11 cellular contexts compared by ENCODE assay signal in the genomic region with DNA sequence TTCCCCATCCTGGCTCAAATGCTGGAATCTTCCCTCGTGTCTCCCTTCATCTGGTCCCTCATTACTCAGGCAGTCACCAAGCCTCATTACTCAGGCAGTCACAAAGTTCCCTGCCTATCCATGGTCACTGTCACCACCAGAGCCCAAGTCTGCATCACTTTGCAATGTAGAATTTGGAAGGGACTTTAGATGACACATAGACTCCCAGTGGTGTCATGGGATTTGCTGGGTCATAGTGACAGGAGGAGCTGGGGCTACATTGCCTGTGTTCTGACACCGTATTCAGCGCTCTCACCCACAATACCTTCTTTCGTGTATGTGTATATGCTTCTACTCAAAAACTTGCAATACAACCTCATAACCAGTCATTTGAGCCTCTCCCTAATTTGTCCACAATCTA. TPM values are rescaled to one million over a fixed set of nuclear protein-coding genes. Genes with fewer than 3 reads are reported as not detected.
DNase-seq lines count a peak whose midpoint lies in the region; ATAC-seq, FAIRE-seq and TF ChIP-seq lines count a peak whose summit lies in the region.
"Had no signal": no experiment of that assay in that cellular context is flagged by ENCODE, and none has a peak within 500 bp of the region (broad histone marks: within the 10 kb centered on the region; RNA-seq: fewer than 3 reads in every experiment).

No MANE protein-coding gene starts in this region.

- CTCF ChIA-PET in K562 (lab: Yijun Ruan, JAX; ENCODE audit: low intra/inter-chr PET ratio), result no interaction called here
- CTCF ChIA-PET in SK-N-SH (lab: Yijun Ruan, JAX), result interaction anchor here (0.9 to 14.6 kb wide), 6 partner anchors 9 to 115 kb away, joined by 3 to 227 read pairs (median 16); a partner anchor contains a TSS

- DNase-seq in MM.1S, result no peak
- DNase-seq in K562 (ENCODE audit: extremely low read depth in 1 of 4, low spot score in 3 of 4), result peak in 2 of 4 experiments; percentile 60 to 64
- no peak for DNase-seq in sigmoid colon
- DNase-seq in KG1 (lab: John Stamatoyannopoulos, UW), result no peak
- no peak for DNase-seq in SK-N-SH
- DNase-seq: Caco-2, MG63, NCI-H2171 treated with DMSO at 0.1 percent for 48 hours, PC-3, T-helper 9 cell had no signal

- H3F3A ChIP-seq in MM.1S (ENCODE audit: insufficient read depth, low read length) (peaks cover 25% of the 10 kb centered on the region), SK-N-SH (replicated peaks; ENCODE audit: insufficient read depth) (peaks cover 17% of the 10 kb centered on the region)

- TF ChIP-seq CTCF in MM.1S (IDR thresholded peaks at IDR 0.05; ENCODE audit: low read length), result no peak
- TF ChIP-seq CTCF in K562 (IDR thresholded peaks at IDR 0.05 in 2 of 3, conservative IDR thresholded peaks at IDR 0.05 in 1 of 3; ENCODE audit: insufficient read depth in 2 of 3, low read depth in 1 of 3, low read length in 3 of 3), result no peak
- no peak for TF ChIP-seq CTCF in sigmoid colon (IDR thresholded peaks at IDR 0.05)
- TF ChIP-seq CTCF in SK-N-SH (IDR thresholded peaks at IDR 0.05), result no peak

- WGBS in K562 (ENCODE audit: insufficient coverage, low coverage, missing lambda C conversion rate), result 50% methylated on average over 3 of the region's 4 CpGs
- 66 to 87% methylated on average over 4 of the region's 4 CpGs for WGBS in sigmoid colon, 2 donors
- 95% methylated on average over 4 of the region's 4 CpGs for WGBS in SK-N-SH (ENCODE audit: low lambda C conversion rate)

- in situ Hi-C loops in K562 (cut with MboI), result no loop called here

- no peaks in the 10 kb centered on the region for H3K36me3 ChIP-seq in MM.1S (replicated peaks; ENCODE audit: insufficient read depth, low read length)
- no peaks in the 10 kb centered on the region for H3K36me3 ChIP-seq in K562 (ENCODE audit: control insufficient read depth, insufficient read depth, low read length)
- H3K36me3 ChIP-seq in sigmoid colon, result peaks cover 0 to 5% (median 0%) of the 10 kb centered on the region in 4 donors
- H3K36me3 ChIP-seq in SK-N-SH (replicated peaks in 1 of 2; ENCODE audit: control insufficient read depth in 1 of 2, insufficient read depth in 2 of 2, low read length in 1 of 2), result peaks cover under 1 to 9% of the 10 kb centered on the region in 2 experiments
- H3K36me3 ChIP-seq: cardiac muscle cell had no signal

- peak overlapping the region; percentile 63; the same call in 1 of the 2 replicates for H3K27ac ChIP-seq in MM.1S (ENCODE audit: low read length)
- H3K27ac ChIP-seq in K562 (ENCODE audit: extremely low read depth, low read depth, low read length), result peak overlapping the region; percentile 37; the same call in 2 of the 3 replicates
- H3K27ac ChIP-seq in sigmoid colon, result peak overlapping the region; percentile 94 to 98 (median 97)
- peak overlapping the region in 1 of 2 experiments; percentile 84; a peak in 2 of 4 replicates for H3K27ac ChIP-seq in SK-N-SH (ENCODE audit: low read depth in 2 of 2, low read length in 1 of 2)
- H3K27ac ChIP-seq: cardiac muscle cell had no signal

- TF ChIP-seq RAD21 in K562 (CRISPR knock-in tag; conservative IDR thresholded peaks at IDR 0.05 in 1 of 2, IDR thresholded peaks at IDR 0.05 in 1 of 2), result no peak
- no peak for TF ChIP-seq RAD21 in SK-N-SH (IDR thresholded peaks at IDR 0.05; ENCODE audit: low read length)

- no peaks in the 10 kb centered on the region for H3K9me3 ChIP-seq in MM.1S (replicated peaks; ENCODE audit: insufficient read depth, low read length)
- no peaks in the 10 kb centered on the region for H3K9me3 ChIP-seq in K562 (replicated peaks; ENCODE audit: control insufficient read depth, insufficient read depth, low read depth, low read length)
- H3K9me3 ChIP-seq in sigmoid colon, result no peaks in the 10 kb centered on the region
- H3K9me3 ChIP-seq in SK-N-SH, result no peaks in the 10 kb centered on the region
- H3K9me3 ChIP-seq: Caco-2, MG63 had no signal

- H3K4me1 ChIP-seq in MM.1S (ENCODE audit: low read length), result peaks cover 55% of the 10 kb centered on the region
- peaks cover 54 to 59% of the 10 kb centered on the region in 2 experiments for H3K4me1 ChIP-seq in K562 (replicated peaks in 1 of 2; ENCODE audit: control insufficient read depth in 2 of 2, insufficient read depth in 2 of 2, low read length in 2 of 2)
- H3K4me1 ChIP-seq in sigmoid colon, result peaks cover 0 to 81% (median 73%) of the 10 kb centered on the region in 4 donors
- peaks cover 43 to 75% of the 10 kb centered on the region in 2 experiments for H3K4me1 ChIP-seq in SK-N-SH (ENCODE audit: control insufficient read depth in 1 of 2, insufficient read depth in 2 of 2, low read depth in 1 of 2, low read length in 1 of 2)

- H3K9me1 ChIP-seq in K562 (ENCODE audit: control insufficient read depth, insufficient read depth, low read length), result peaks cover 4% of the 10 kb centered on the region

- H3K27me3 ChIP-seq in MM.1S (replicated peaks; ENCODE audit: insufficient read depth, low read length) (no peaks in the 10 kb centered on the region), K562 (ENCODE audit: control insufficient read depth in 2 of 2, insufficient read depth in 2 of 2, low read length in 2 of 2) (no peaks in the 10 kb centered on the region), sigmoid colon (no peaks in the 10 kb centered on the region), SK-N-SH (ENCODE audit: insufficient read depth) (no peaks in the 10 kb centered on the region)
- H3K27me3 ChIP-seq: cardiac muscle cell, MG63 had no signal

- peaks cover 20% of the 10 kb centered on the region for H3K79me2 ChIP-seq in MM.1S (ENCODE audit: low read length)
- peaks cover 2% of the 10 kb centered on the region for H3K79me2 ChIP-seq in K562 (ENCODE audit: control insufficient read depth, insufficient read depth, low read length)
- peaks cover 27% of the 10 kb centered on the region for H3K79me2 ChIP-seq in SK-N-SH (ENCODE audit: insufficient read depth)

- H3K9me2 ChIP-seq in MM.1S (replicated peaks; ENCODE audit: insufficient read depth, low read length) (no peaks in the 10 kb centered on the region), SK-N-SH (no peaks in the 10 kb centered on the region)

- no peak for ATAC-seq in K562
- ATAC-seq: PC-3 had no signal

- H3K4me3 ChIP-seq in MM.1S (ENCODE audit: low read length) (no peak overlapping the region), K562 (no peak overlapping the region), sigmoid colon (no peak overlapping the region), SK-N-SH (ENCODE audit: low read depth in 2 of 2, low read length in 1 of 2) (no peak overlapping the region)
- H3K4me3 ChIP-seq: cardiac muscle cell, MG63 had no signal

- H4K20me1 ChIP-seq in MM.1S (ENCODE audit: insufficient read depth, low read length) (no peaks in the 10 kb centered on the region), K562 (replicated peaks; ENCODE audit: control insufficient read depth, insufficient read depth, low read length) (no peaks in the 10 kb centered on the region), SK-N-SH (ENCODE audit: insufficient read depth) (no peaks in the 10 kb centered on the region; the same call in 1 of the 2 replicates)

- no peak overlapping the region for H3K9ac ChIP-seq in MM.1S (ENCODE audit: low read length)
- peak overlapping the region; percentile 29 to 61; a peak in 3 of 4 replicates for H3K9ac ChIP-seq in K562 (ENCODE audit: insufficient read depth in 1 of 2, low read depth in 2 of 2, low read length in 2 of 2)
- H3K9ac ChIP-seq in SK-N-SH, result no peak overlapping the region

- H3K4me2 ChIP-seq in MM.1S (ENCODE audit: low read depth, low read length), result no peak overlapping the region
- peak overlapping the region; percentile 33; the same call in 1 of the 2 replicates for H3K4me2 ChIP-seq in K562 (ENCODE audit: insufficient read depth, low read length)
- H3K4me2 ChIP-seq in SK-N-SH, result no peak overlapping the region

- intact Hi-C loops in K562 (cut with micrococcal nuclease) (no loop called here), sigmoid colon (cut with DNase I) (no loop called here)

- H2AFZ ChIP-seq in MM.1S (ENCODE audit: low read length) (no peak overlapping the region), K562 (ENCODE audit: low read depth, low read length) (peak overlapping the region; percentile 78), SK-N-SH (ENCODE audit: low read depth) (no peak overlapping the region)

- peak; percentile 89 for FAIRE-seq in K562 (lab: Jason Lieb, UNC)

- BruUV-seq in K562 (replicated peaks; lab: Mats Ljungman, UMichigan), result no TSS peak

- no peak for TF ChIP-seq POLR2A in K562 (conservative IDR thresholded peaks at IDR 0.05)
- no peak for TF ChIP-seq POLR2A in sigmoid colon (IDR thresholded peaks at IDR 0.05)

- POLR2A ChIA-PET in K562 (lab: Yijun Ruan, JAX) (interaction anchor here (0.6 to 1.4 kb wide), 4 partner anchors 10 to 180 kb away, joined by 3 to 5 read pairs (median 4); a partner anchor contains a TSS), SK-N-SH (lab: Yijun Ruan, JAX) (interaction anchor here (1.3 to 4.0 kb wide), 2 partner anchors 15 to 26 kb away, joined by 3 to 42 read pairs; a partner anchor contains a TSS)

- TF ChIP-seq EP300 in K562 (IDR thresholded peaks at IDR 0.05; ENCODE audit: low read length) (no peak), sigmoid colon (IDR thresholded peaks at IDR 0.05) (no peak), SK-N-SH (IDR thresholded peaks at IDR 0.05; ENCODE audit: borderline replicate concordance in 1 of 2, low read depth in 1 of 2, low read length in 1 of 2) (no peak)

RNA-seq across cellular contexts. Expression of a gene that starts 2.1 kb away (rescaled TPM):
- total RNA-seq in K562 (2011; cell fraction: chromatin; rRNA removed; ENCODE audit: low replicate concordance), result 0.26 and 1.00 TPM in 2 replicates
- total RNA-seq in K562 (2011; cell fraction: nucleolus; rRNA removed), result 1.6 and 2.0 TPM in 2 replicates
- 0.51 and 0.61 TPM in 2 replicates for total RNA-seq in K562 (2011; cell fraction: nucleoplasm; rRNA removed)
- total RNA-seq in K562 (2014; rRNA removed), result 2.2 and 2.7 TPM in 2 replicates
- total RNA-seq in K562 (2014; rRNA removed; fragmentation: Illumina TruSeq; extraction: Trizol), result 0.04 TPM in 1 of 2 replicates, not detected in the other
- 0.54 and 0.75 TPM in 2 replicates for total RNA-seq in K562 (2015; rRNA removed; fragmentation: Illumina TruSeq; extraction: Trizol)
- 1.0 and 1.5 TPM in 2 replicates for total RNA-seq in K562 (2021)
- polyA plus RNA-seq in K562 (2011; rRNA removed), result 0.24 and 0.43 TPM in 2 replicates
- 0.63 and 1.3 TPM in 2 replicates for polyA plus RNA-seq in K562 (2011; cell fraction: cytosol; rRNA removed)
- polyA plus RNA-seq in K562 (2011; cell fraction: nucleus; rRNA removed), result 1.1 and 2.4 TPM in 2 replicates
- 1.1 and 1.7 TPM in 2 replicates for polyA plus RNA-seq in K562 (2012)
- polyA plus RNA-seq in K562 (2014; fragmentation: Illumina TruSeq; extraction: Trizol), result 0.06 and 0.37 TPM in 2 replicates
- not detected for polyA plus RNA-seq in K562 (2014; fragmentation: Nextera tagmentation; extraction: Ambion mirVana)
- polyA plus RNA-seq in K562 (2014; rRNA removed), result 0.94 and 1.1 TPM in 2 replicates
- polyA minus RNA-seq in K562 (2011; rRNA and poly(A)+ RNA removed), result 0.12 and 0.25 TPM in 2 replicates
- 0.46 and 0.67 TPM in 2 replicates for polyA minus RNA-seq in K562 (2011; cell fraction: cytosol; rRNA and poly(A)+ RNA removed)
- 0.78 and 0.94 TPM in 2 replicates for polyA minus RNA-seq in K562 (2011; cell fraction: nucleus; rRNA and poly(A)+ RNA removed)
- total RNA-seq in sigmoid colon, result 100 to 1,000 TPM; 156 to 350 (median 279) TPM
- polyA plus RNA-seq in sigmoid colon, result 10 to 100 TPM in 1 of 3 donors, 1 to 10 TPM in 2; 4.8 to 50.9 (median 5.3) TPM
- polyA plus RNA-seq in SK-N-SH (2012; rRNA removed), result 184 and 286 TPM in 2 replicates
- 96.2 and 169 TPM in 2 replicates for polyA plus RNA-seq in SK-N-SH (2012; cell fraction: cytosol; rRNA removed)
- 206 and 267 TPM in 2 replicates for polyA plus RNA-seq in SK-N-SH (2012; cell fraction: nucleus; rRNA removed)

RNA-seq across cellular contexts. Expression of a gene that starts 4.9 kb away (rescaled TPM):
- total RNA-seq in K562 (2011; cell fraction: chromatin; rRNA removed; ENCODE audit: low replicate concordance), result 32.9 and 75.2 TPM in 2 replicates
- total RNA-seq in K562 (2011; cell fraction: nucleolus; rRNA removed), result 76.6 and 92.2 TPM in 2 replicates
- total RNA-seq in K562 (2011; cell fraction: nucleoplasm; rRNA removed), result 88.9 and 136 TPM in 2 replicates
- 186 and 199 TPM in 2 replicates for total RNA-seq in K562 (2014; rRNA removed)
- total RNA-seq in K562 (2014; rRNA removed; fragmentation: Illumina TruSeq; extraction: Trizol), result 263 and 292 TPM in 2 replicates
- total RNA-seq in K562 (2015; rRNA removed; fragmentation: Illumina TruSeq; extraction: Trizol), result 335 and 366 TPM in 2 replicates
- total RNA-seq in K562 (2021), result 239 and 266 TPM in 2 replicates
- polyA plus RNA-seq in K562 (2011; rRNA removed), result 328 and 435 TPM in 2 replicates
- 794 and 995 TPM in 2 replicates for polyA plus RNA-seq in K562 (2011; cell fraction: cytosol; rRNA removed)
- polyA plus RNA-seq in K562 (2011; cell fraction: nucleus; rRNA removed), result 204 and 270 TPM in 2 replicates
- polyA plus RNA-seq in K562 (2012), result 363 and 494 TPM in 2 replicates
- polyA plus RNA-seq in K562 (2014; fragmentation: Illumina TruSeq; extraction: Trizol), result 503 and 545 TPM in 2 replicates
- polyA plus RNA-seq in K562 (2014; fragmentation: Nextera tagmentation; extraction: Ambion mirVana), result 1,000 to 10,000 TPM; 1,144 to 1,155 TPM
- 355 and 369 TPM in 2 replicates for polyA plus RNA-seq in K562 (2014; rRNA removed)
- 170 and 193 TPM in 2 replicates for polyA minus RNA-seq in K562 (2011; rRNA and poly(A)+ RNA removed)
- polyA minus RNA-seq in K562 (2011; cell fraction: cytosol; rRNA and poly(A)+ RNA removed), result 371 and 384 TPM in 2 replicates
- 63.4 and 99.5 TPM in 2 replicates for polyA minus RNA-seq in K562 (2011; cell fraction: nucleus; rRNA and poly(A)+ RNA removed)
- total RNA-seq in sigmoid colon, result 100 to 1,000 TPM; 244 to 428 (median 382) TPM
- polyA plus RNA-seq in sigmoid colon, result 100 to 1,000 TPM; 366 to 688 (median 635) TPM
- 876 and 1,851 TPM in 2 replicates for polyA plus RNA-seq in SK-N-SH (2012; rRNA removed)
- polyA plus RNA-seq in SK-N-SH (2012; cell fraction: cytosol; rRNA removed), result 1,232 and 1,463 TPM in 2 replicates
- polyA plus RNA-seq in SK-N-SH (2012; cell fraction: nucleus; rRNA removed), result 356 and 431 TPM in 2 replicates

RNA-seq across cellular contexts. Expression of a gene that starts 10.2 kb away (rescaled TPM):
- 2.0 and 6.1 TPM in 2 replicates for total RNA-seq in K562 (2011; cell fraction: chromatin; rRNA removed; ENCODE audit: low replicate concordance)
- total RNA-seq in K562 (2011; cell fraction: nucleolus; rRNA removed), result 5.5 and 8.5 TPM in 2 replicates
- total RNA-seq in K562 (2011; cell fraction: nucleoplasm; rRNA removed), result 5.1 and 5.5 TPM in 2 replicates
- total RNA-seq in K562 (2014; rRNA removed), result 5.8 and 9.8 TPM in 2 replicates
- total RNA-seq in K562 (2014; rRNA removed; fragmentation: Illumina TruSeq; extraction: Trizol), result 2.4 and 3.6 TPM in 2 replicates
- 8.8 and 9.2 TPM in 2 replicates for total RNA-seq in K562 (2015; rRNA removed; fragmentation: Illumina TruSeq; extraction: Trizol)
- 10.7 and 13.2 TPM in 2 replicates for total RNA-seq in K562 (2021)
- 3.4 and 3.7 TPM in 2 replicates for polyA plus RNA-seq in K562 (2011; rRNA removed)
- polyA plus RNA-seq in K562 (2011; cell fraction: cytosol; rRNA removed), result 4.3 and 6.2 TPM in 2 replicates
- polyA plus RNA-seq in K562 (2011; cell fraction: nucleus; rRNA removed), result 9.1 and 9.7 TPM in 2 replicates
- 15.4 and 17.5 TPM in 2 replicates for polyA plus RNA-seq in K562 (2012)
- polyA plus RNA-seq in K562 (2014; fragmentation: Illumina TruSeq; extraction: Trizol), result 6.2 TPM in 2 replicates
- polyA plus RNA-seq in K562 (2014; fragmentation: Nextera tagmentation; extraction: Ambion mirVana), result 1 to 10 TPM; 1.5 to 2.7 TPM
- polyA plus RNA-seq in K562 (2014; rRNA removed), result 4.8 and 5.2 TPM in 2 replicates
- polyA minus RNA-seq in K562 (2011; rRNA and poly(A)+ RNA removed), result 2.0 and 2.2 TPM in 2 replicates
- polyA minus RNA-seq in K562 (2011; cell fraction: cytosol; rRNA and poly(A)+ RNA removed), result 5.2 and 6.2 TPM in 2 replicates
- 3.3 and 3.4 TPM in 2 replicates for polyA minus RNA-seq in K562 (2011; cell fraction: nucleus; rRNA and poly(A)+ RNA removed)
- 1 to 10 TPM; 1.6 to 5.3 (median 3.8) TPM for total RNA-seq in sigmoid colon
- polyA plus RNA-seq in sigmoid colon, result 10 to 100 TPM in 1 of 3 donors, 1 to 10 TPM in 2; 2.4 to 12.7 (median 6.7) TPM
- polyA plus RNA-seq in SK-N-SH (2012; rRNA removed), result 6.5 and 10.3 TPM in 2 replicates
- polyA plus RNA-seq in SK-N-SH (2012; cell fraction: cytosol; rRNA removed), result 5.2 and 7.6 TPM in 2 replicates
- polyA plus RNA-seq in SK-N-SH (2012; cell fraction: nucleus; rRNA removed), result 12.4 and 21.0 TPM in 2 replicates

RNA-seq across cellular contexts. Expression of a gene that starts 24.9 kb away (rescaled TPM):
- total RNA-seq in K562 (2011; cell fraction: chromatin; rRNA removed; ENCODE audit: low replicate concordance), result 40.2 and 80.6 TPM in 2 replicates
- 34.5 and 47.0 TPM in 2 replicates for total RNA-seq in K562 (2011; cell fraction: nucleolus; rRNA removed)
- 34.2 and 36.7 TPM in 2 replicates for total RNA-seq in K562 (2011; cell fraction: nucleoplasm; rRNA removed)
- 26.2 and 30.3 TPM in 2 replicates for total RNA-seq in K562 (2014; rRNA removed)
- total RNA-seq in K562 (2014; rRNA removed; fragmentation: Illumina TruSeq; extraction: Trizol), result 25.8 and 26.4 TPM in 2 replicates
- total RNA-seq in K562 (2015; rRNA removed; fragmentation: Illumina TruSeq; extraction: Trizol), result 28.7 and 29.1 TPM in 2 replicates
- 37.6 and 40.3 TPM in 2 replicates for total RNA-seq in K562 (2021)
- 48.3 and 52.7 TPM in 2 replicates for polyA plus RNA-seq in K562 (2011; rRNA removed)
- polyA plus RNA-seq in K562 (2011; cell fraction: cytosol; rRNA removed), result 61.4 and 68.7 TPM in 2 replicates
- 59.7 and 61.5 TPM in 2 replicates for polyA plus RNA-seq in K562 (2011; cell fraction: nucleus; rRNA removed)
- polyA plus RNA-seq in K562 (2012), result 33.2 and 62.0 TPM in 2 replicates
- 49.5 and 52.3 TPM in 2 replicates for polyA plus RNA-seq in K562 (2014; fragmentation: Illumina TruSeq; extraction: Trizol)
- 1 to 10 TPM; 3.3 to 6.3 TPM for polyA plus RNA-seq in K562 (2014; fragmentation: Nextera tagmentation; extraction: Ambion mirVana)
- 24.9 and 33.8 TPM in 2 replicates for polyA plus RNA-seq in K562 (2014; rRNA removed)
- polyA minus RNA-seq in K562 (2011; rRNA and poly(A)+ RNA removed), result 42.1 and 50.9 TPM in 2 replicates
- 22.4 and 26.2 TPM in 2 replicates for polyA minus RNA-seq in K562 (2011; cell fraction: cytosol; rRNA and poly(A)+ RNA removed)
- polyA minus RNA-seq in K562 (2011; cell fraction: nucleus; rRNA and poly(A)+ RNA removed), result 20.7 and 27.2 TPM in 2 replicates
- total RNA-seq in sigmoid colon, result 10 to 100 TPM; 16.8 to 23.3 (median 18.1) TPM
- polyA plus RNA-seq in sigmoid colon, result 10 to 100 TPM; 12.4 to 16.2 (median 13.4) TPM
- polyA plus RNA-seq in SK-N-SH (2012; rRNA removed), result 45.5 and 47.8 TPM in 2 replicates
- polyA plus RNA-seq in SK-N-SH (2012; cell fraction: cytosol; rRNA removed), result 32.0 and 43.2 TPM in 2 replicates
- polyA plus RNA-seq in SK-N-SH (2012; cell fraction: nucleus; rRNA removed), result 33.7 and 37.7 TPM in 2 replicates

RNA-seq across cellular contexts. Expression of a gene that starts 42.6 kb away (rescaled TPM):
- 0.33 and 1.5 TPM in 2 replicates for total RNA-seq in K562 (2011; cell fraction: chromatin; rRNA removed; ENCODE audit: low replicate concordance)
- total RNA-seq in K562 (2011; cell fraction: nucleolus; rRNA removed), result 0.33 and 0.39 TPM in 2 replicates
- 0.99 TPM in 1 of 2 replicates, not detected in the other for total RNA-seq in K562 (2011; cell fraction: nucleoplasm; rRNA removed)
- 0.50 and 0.53 TPM in 2 replicates for total RNA-seq in K562 (2014; rRNA removed)
- total RNA-seq in K562 (2014; rRNA removed; fragmentation: Illumina TruSeq; extraction: Trizol), result 0.29 and 0.33 TPM in 2 replicates
- total RNA-seq in K562 (2015; rRNA removed; fragmentation: Illumina TruSeq; extraction: Trizol), result 0.22 and 0.41 TPM in 2 replicates
- total RNA-seq in K562 (2021), result 0.44 and 0.72 TPM in 2 replicates
- 0.24 and 0.49 TPM in 2 replicates for polyA plus RNA-seq in K562 (2011; rRNA removed)
- 0.07 and 0.19 TPM in 2 replicates for polyA plus RNA-seq in K562 (2011; cell fraction: cytosol; rRNA removed)
- 0.46 and 0.48 TPM in 2 replicates for polyA plus RNA-seq in K562 (2011; cell fraction: nucleus; rRNA removed)
- polyA plus RNA-seq in K562 (2012), result 0.38 and 0.65 TPM in 2 replicates
- 0.37 and 0.42 TPM in 2 replicates for polyA plus RNA-seq in K562 (2014; fragmentation: Illumina TruSeq; extraction: Trizol)
- under 1 TPM; 0.07 to 0.10 TPM for polyA plus RNA-seq in K562 (2014; fragmentation: Nextera tagmentation; extraction: Ambion mirVana)
- polyA plus RNA-seq in K562 (2014; rRNA removed), result 0.41 and 0.88 TPM in 2 replicates
- polyA minus RNA-seq in K562 (2011; rRNA and poly(A)+ RNA removed), result 0.11 TPM in 1 of 2 replicates, not detected in the other
- polyA minus RNA-seq in K562 (2011; cell fraction: cytosol; rRNA and poly(A)+ RNA removed), result not detected in 2 replicates
- 0.22 and 0.54 TPM in 2 replicates for polyA minus RNA-seq in K562 (2011; cell fraction: nucleus; rRNA and poly(A)+ RNA removed)
- total RNA-seq in sigmoid colon, result 1 to 10 TPM in 2 of 4 donors, under 1 TPM in 2; 0.68 to 1.4 (median 0.97) TPM
- polyA plus RNA-seq in sigmoid colon, result 1 to 10 TPM in 1 of 3 donors, not detected in 2; 2.6 TPM
- polyA plus RNA-seq in SK-N-SH (2012; rRNA removed), result 17.1 and 18.3 TPM in 2 replicates
- polyA plus RNA-seq in SK-N-SH (2012; cell fraction: cytosol; rRNA removed), result 14.7 and 20.2 TPM in 2 replicates
- polyA plus RNA-seq in SK-N-SH (2012; cell fraction: nucleus; rRNA removed), result 14.7 and 15.3 TPM in 2 replicates

Comparison
In these comparisons a context has a peak if more than half of its experiments do, and no peak if none do; other contexts are left out.
1. H3K9ac ChIP-seq: peak in K562 (2 of 2); none in MM.1S (single experiment) and SK-N-SH (single experiment).